Comparison of ENCODE assay signal across 12 cellular contexts in the genomic region with DNA sequence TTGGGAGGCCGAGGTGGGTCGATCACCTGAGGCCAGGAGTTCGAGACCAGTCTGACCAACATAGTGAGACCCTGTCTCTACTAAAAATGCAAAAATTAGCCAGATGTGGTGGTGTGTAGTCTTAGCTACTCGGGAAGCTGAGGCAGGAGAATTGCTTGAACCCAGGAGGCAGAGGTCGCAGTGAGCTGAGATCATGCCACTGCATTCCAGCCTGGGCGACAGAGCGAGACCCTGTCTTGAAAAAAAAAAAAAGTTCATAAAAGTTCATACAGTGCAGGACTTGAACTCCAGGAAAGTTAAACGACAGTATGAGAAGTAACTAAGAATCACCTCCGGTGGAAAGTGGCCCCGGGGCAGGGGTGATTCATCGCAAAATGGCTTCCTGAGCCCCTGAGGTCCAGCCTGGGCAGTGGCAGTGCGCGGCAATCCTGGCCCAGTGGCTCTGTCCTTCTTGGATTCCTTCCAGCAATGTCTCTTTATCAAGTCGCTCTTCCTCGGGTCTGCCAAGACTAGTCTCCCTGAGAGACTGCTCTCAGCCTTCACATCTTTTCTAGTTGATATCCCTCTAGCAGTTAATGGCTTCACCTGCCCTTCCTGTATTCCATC. TPM values are rescaled to one million over a fixed set of nuclear protein-coding genes. Genes with fewer than 3 reads are reported as not detected.
DNase-seq lines count a peak whose midpoint lies in the region; ATAC-seq and TF ChIP-seq lines count a peak whose summit lies in the region.
"Had no signal": no experiment of that assay in that cellular context is flagged by ENCODE, and none has a peak within 500 bp of the region (broad histone marks: within the 10 kb centered on the region; RNA-seq: fewer than 3 reads in every experiment).

No MANE protein-coding gene starts in this region.

- no peaks in the 10 kb centered on the region for H3K36me3 Mint-ChIP-seq in nephron (ENCODE audit: low read depth)
- H3K36me3 Mint-ChIP-seq in CD4-positive, alpha-beta memory T cell = no peaks in the 10 kb centered on the region
- H3K36me3 Mint-ChIP-seq: naive thymus-derived CD8-positive, alpha-beta T cell had no signal

- no peaks in the 10 kb centered on the region for H3K9me2 ChIP-seq in HCT116 (ENCODE audit: insufficient read depth)

- TF ChIP-seq RAD21 in HCT116 (IDR thresholded peaks at IDR 0.05; ENCODE audit: low read depth) = 0 out of 2 replicates have a peak, but pooled peaks have one; percentile 3

- H3K9me3 ChIP-seq in BE2C (no peaks in the 10 kb centered on the region), HCT116 (ENCODE audit: control insufficient read depth in 1 of 2, insufficient read depth in 1 of 2, low read depth in 1 of 2, low read length in 2 of 2) (no peaks in the 10 kb centered on the region), adrenal gland (replicated peaks in 1 of 3) (no peaks in the 10 kb centered on the region)
- no peaks in the 10 kb centered on the region for H3K9me3 ChIP-seq in CD4-positive, alpha-beta memory T cell (ENCODE audit: control insufficient read depth in 1 of 2, low read length in 2 of 2)
- H3K9me3 ChIP-seq: Peyer's patch had no signal

- H3K27ac ChIP-seq in HCT116 (ENCODE audit: low read depth, low read length) (peak overlapping the region; percentile 8; the same call in 1 of the 2 replicates), adrenal gland (no peak overlapping the region), dorsolateral prefrontal cortex (no peak overlapping the region)
- H3K27ac ChIP-seq in CD4-positive, alpha-beta memory T cell (ENCODE audit: low read depth, low read length) = no peak overlapping the region
- H3K27ac ChIP-seq: Peyer's patch had no signal

- H3K27me3 Mint-ChIP-seq in nephron (ENCODE audit: low read depth) = peaks cover 3% of the 10 kb centered on the region
- H3K27me3 Mint-ChIP-seq in CD4-positive, alpha-beta memory T cell = no peaks in the 10 kb centered on the region
- H3K27me3 Mint-ChIP-seq: naive thymus-derived CD8-positive, alpha-beta T cell had no signal

- peak overlapping the region; percentile 26 to 69 (median 60) for H3K27ac Mint-ChIP-seq in nephron
- H3K27ac Mint-ChIP-seq in CD4-positive, alpha-beta memory T cell = no peak overlapping the region

- H3K4me3 ChIP-seq in BE2C (ENCODE audit: low read depth, low read length) (no peak overlapping the region), HCT116 (replicated peaks in 1 of 2; ENCODE audit: low read depth in 1 of 2, low read length in 2 of 2) (no peak overlapping the region), adrenal gland (no peak overlapping the region), dorsolateral prefrontal cortex (no peak overlapping the region)
- no peak overlapping the region for H3K4me3 ChIP-seq in CD4-positive, alpha-beta memory T cell (ENCODE audit: low read length in 2 of 2)
- H3K4me3 ChIP-seq: Peyer's patch had no signal

- H3K4me1 Mint-ChIP-seq in nephron = peaks cover 61% of the 10 kb centered on the region
- H3K4me1 Mint-ChIP-seq in CD4-positive, alpha-beta memory T cell = peaks cover 3 to 6% (median 5%) of the 10 kb centered on the region in 4 donors

- H3K4me2 ChIP-seq in HCT116 (ENCODE audit: low read length) = peak overlapping the region; percentile 36

- RAD21 ChIA-PET in HCT116 (lab: Charles Lee; ENCODE audit: low non-redundant PET in 1 of 2, low total read pairs in 2 of 2, uncharacterized antibody in 2 of 2, unreplicated experiment in 2 of 2) = no interaction called here

- intact Hi-C loops in HCT116 (cut with micrococcal nuclease) = no loop called here
- intact Hi-C loops in adrenal gland (cut with DNase I) = no loop called here
- intact Hi-C loops in dorsolateral prefrontal cortex (cut with DNase I) = no loop called here
- intact Hi-C loops in CD4-positive, alpha-beta memory T cell (cut with micrococcal nuclease) = no loop called here

- no peak overlapping the region for H3K9ac ChIP-seq in HCT116 (ENCODE audit: low read length)

- no TSS peak for BruUV-seq in HCT116 (replicated peaks; lab: Mats Ljungman, UMichigan)

- POLR2A ChIA-PET in HCT116 (lab: Charles Lee) = no interaction called here
- POLR2A ChIA-PET in CD4-positive, alpha-beta memory T cell (lab: Charles Lee; ENCODE audit: partially characterized antibody) = no interaction called here

- ATAC-seq in HCT116 (peak; percentile 35; the same call in 1 of the 2 replicates), HG03342 (IDR thresholded peaks at IDR 0.05; ENCODE audit: unreplicated experiment) (no peak)
- ATAC-seq: esophagus mucosa; naive thymus-derived CD8-positive, alpha-beta T cell had no signal

- CTCF ChIA-PET in HCT116 (lab: Charles Lee) = interaction anchor here (1.3 kb wide), 1 partner anchor 9 kb away, joined by 3 read pairs; no protein-coding TSS in a partner anchor
- CTCF ChIA-PET in CD4-positive, alpha-beta memory T cell (lab: Charles Lee; ENCODE audit: partially characterized antibody) = no interaction called here

- H3K79me2 ChIP-seq in HCT116 (ENCODE audit: insufficient read depth, low read length) = no peaks in the 10 kb centered on the region

- no peaks in the 10 kb centered on the region for H4K20me1 ChIP-seq in HCT116 (ENCODE audit: insufficient read depth)

- no peaks in the 10 kb centered on the region for H3K27me3 ChIP-seq in BE2C
- no peaks in the 10 kb centered on the region for H3K27me3 ChIP-seq in HCT116 (ENCODE audit: insufficient read depth, low read length)
- no peaks in the 10 kb centered on the region for H3K27me3 ChIP-seq in adrenal gland
- no peaks in the 10 kb centered on the region for H3K27me3 ChIP-seq in dorsolateral prefrontal cortex
- no peaks in the 10 kb centered on the region for H3K27me3 ChIP-seq in CD4-positive, alpha-beta memory T cell (ENCODE audit: insufficient read depth, low read length)
- H3K27me3 ChIP-seq: Peyer's patch had no signal

- H3K4me1 ChIP-seq in BE2C (peaks cover 19% of the 10 kb centered on the region), HCT116 (ENCODE audit: control insufficient read depth in 1 of 2, insufficient read depth in 2 of 2, low read length in 2 of 2) (peaks cover 44 to 52% of the 10 kb centered on the region in 2 experiments), adrenal gland (replicated peaks in 1 of 2) (peaks cover 0 to 21% of the 10 kb centered on the region in 2 donors)
- H3K4me1 ChIP-seq in CD4-positive, alpha-beta memory T cell (ENCODE audit: insufficient read depth, low read length) = peaks cover 4% of the 10 kb centered on the region

- H2AFZ ChIP-seq in HCT116 (ENCODE audit: low read depth, low read length, poor library complexity, severe bottlenecking) = no peak overlapping the region

- no peaks in the 10 kb centered on the region for H3K9me3 Mint-ChIP-seq in nephron
- no peaks in the 10 kb centered on the region for H3K9me3 Mint-ChIP-seq in CD4-positive, alpha-beta memory T cell
- H3K9me3 Mint-ChIP-seq: naive thymus-derived CD8-positive, alpha-beta T cell had no signal

- 48 to 56% (median 50%) methylated on average over 15 of the region's 15 CpGs for WGBS in adrenal gland, 4 donors

- H3K36me3 ChIP-seq in BE2C = no peaks in the 10 kb centered on the region
- no peaks in the 10 kb centered on the region for H3K36me3 ChIP-seq in HCT116 (ENCODE audit: control insufficient read depth in 1 of 2, insufficient read depth in 2 of 2, low read length in 2 of 2)
- H3K36me3 ChIP-seq in adrenal gland (replicated peaks in 1 of 2) = no peaks in the 10 kb centered on the region
- H3K36me3 ChIP-seq in CD4-positive, alpha-beta memory T cell (ENCODE audit: insufficient read depth, low read length) = no peaks in the 10 kb centered on the region
- H3K36me3 ChIP-seq: Peyer's patch had no signal

- DNase-seq in BE2C = peak; percentile 51
- no peak for DNase-seq in HCT116 (ENCODE audit: low read depth, low spot score)
- peak; percentile 30 to 72 (median 57) for DNase-seq in adrenal gland
- DNase-seq in dorsolateral prefrontal cortex = no peak
- DNase-seq in RKO (ENCODE audit: low spot score) = no peak
- DNase-seq in CD4-positive, alpha-beta memory T cell = no peak
- DNase-seq: naive thymus-derived CD8-positive, alpha-beta T cell; NCI-H1105 treated with DMSO at 0.1 percent for 48 hours; Peyer's patch had no signal

- TF ChIP-seq POLR2A in HCT116 (IDR thresholded peaks at IDR 0.05; ENCODE audit: borderline replicate concordance, extremely low read depth, insufficient read depth, insufficient read length) (no peak), adrenal gland (IDR thresholded peaks at IDR 0.05) (no peak)

- H3K4me3 Mint-ChIP-seq in nephron = peak overlapping the region in 2 of 3 experiments; percentile 0 to 9
- no peak overlapping the region for H3K4me3 Mint-ChIP-seq in CD4-positive, alpha-beta memory T cell
- H3K4me3 Mint-ChIP-seq: naive thymus-derived CD8-positive, alpha-beta T cell had no signal

- TF ChIP-seq CTCF in BE2C (IDR thresholded peaks at IDR 0.05; ENCODE audit: low read depth, low read length) (no peak), HCT116 (IDR thresholded peaks at IDR 0.05 in 2 of 3, conservative IDR thresholded peaks at IDR 0.05 in 1 of 3; ENCODE audit: borderline replicate concordance in 1 of 3, insufficient read depth in 1 of 3, low read depth in 2 of 3, low read length in 2 of 3) (no peak), adrenal gland (IDR thresholded peaks at IDR 0.05) (no peak), nephron (IDR thresholded peaks at IDR 0.05; ENCODE audit: unreplicated experiment in 3 of 3) (no peak), dorsolateral prefrontal cortex (IDR thresholded peaks at IDR 0.05 in 54 of 56, conservative IDR thresholded peaks at IDR 0.05 in 2 of 56; ENCODE audit: low read depth in 1 of 56, partially characterized antibody in 56 of 56) (no peak)

TF ChIP-seq in HCT116, 20 proteins besides CTCF, POLR2A, EP300 and RAD21:
- TF ChIP-seq YY1 (IDR thresholded peaks at IDR 0.05; ENCODE audit: extremely low read depth, insufficient replicate concordance, low read depth, low read length) (peak; percentile 58), SP1 (IDR thresholded peaks at IDR 0.05; ENCODE audit: low read depth) (0 out of 2 replicates have a peak, but pooled peaks have one; percentile 8), POLR2AphosphoS5 (IDR thresholded peaks at IDR 0.05; ENCODE audit: low read depth, low read length) (0 out of 2 replicates have a peak, but pooled peaks have one; percentile 31), CEBPB (IDR thresholded peaks at IDR 0.05; ENCODE audit: low read depth) (no peak), JUND (IDR thresholded peaks at IDR 0.05) (no peak), FOSL1 (IDR thresholded peaks at IDR 0.05; ENCODE audit: low read depth) (peak; percentile 48; the same call in 1 of the 2 replicates), CBX3 (IDR thresholded peaks at IDR 0.05; ENCODE audit: low read depth) (no peak)
TF ChIP-seq in HCT116: peak in this region for 4.

RNA-seq across cellular contexts. Expression of a gene that starts 16.7 kb away (rescaled TPM):
- polyA plus RNA-seq in BE2C (2012; ENCODE audit: insufficient read depth, insufficient read length, low read depth) = 20.7 TPM
- 4.7 TPM for total RNA-seq in HCT116 (2021; ENCODE audit: unreplicated experiment)
- 12.0 and 15.5 TPM in 2 replicates for polyA plus RNA-seq in HCT116 (2012)
- total RNA-seq in adrenal gland = 1 to 10 TPM in 4 of 8 donors, under 1 TPM in 3, not detected in 1; 0.54 to 4.6 (median 2.5) TPM
- polyA plus RNA-seq in adrenal gland = 1 to 10 TPM in 2 of 3 donors, under 1 TPM in 1; 0.81 to 1.7 (median 1.3) TPM
- total RNA-seq in dorsolateral prefrontal cortex = 10 to 100 TPM in 17 of 120 experiments, 1 to 10 TPM in 103; 1.7 to 16.3 (median 6.4) TPM
- total RNA-seq in CD4-positive, alpha-beta memory T cell = 1 to 10 TPM; 1.7 to 2.9 TPM
- 1 to 10 TPM; 4.4 to 6.8 TPM for polyA plus RNA-seq in CD4-positive, alpha-beta memory T cell

Comparison
In these comparisons a context has a peak if more than half of its experiments do, and no peak if none do; other contexts are left out.
1. DNase-seq: peak in BE2C (single experiment) and adrenal gland (7 of 7); none in HCT116 (single experiment), dorsolateral prefrontal cortex (0 of 10), RKO (single experiment) and CD4-positive, alpha-beta memory T cell (0 of 5).
2. H3K27ac Mint-ChIP-seq: peak in nephron (3 of 3); none in CD4-positive, alpha-beta memory T cell (0 of 7).
3. H3K4me3 Mint-ChIP-seq: peak in nephron (2 of 3); none in CD4-positive, alpha-beta memory T cell (0 of 8).